Comparison of ENCODE assay signal across 8 cellular contexts in the genomic region with DNA sequence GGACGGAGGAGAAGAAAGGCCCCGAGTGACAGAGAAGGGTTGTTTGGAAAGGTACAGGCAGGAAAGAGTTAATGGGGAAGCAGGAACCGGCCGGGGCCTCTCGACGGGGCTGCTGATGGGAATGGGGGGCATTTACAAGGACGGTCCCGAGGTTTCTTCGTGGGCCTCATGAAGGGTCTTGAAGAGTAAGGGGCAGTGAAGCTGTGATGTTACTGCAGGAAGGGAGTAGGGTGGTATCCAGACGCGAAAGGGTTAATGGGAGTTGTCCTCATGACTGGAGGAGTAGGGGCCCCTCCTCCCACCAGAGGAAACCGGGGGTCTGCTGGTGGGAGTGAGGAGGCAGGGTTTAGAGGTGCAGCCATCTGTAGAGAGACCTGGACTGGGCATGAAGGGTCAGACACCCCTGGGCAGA. TPM values are rescaled to one million over a fixed set of nuclear protein-coding genes. Genes with fewer than 3 reads are reported as not detected.
A peak's percentile ranks its signal among the peaks of the same experiment; 100 is the strongest.
DNase-seq lines count a peak whose midpoint lies in the region; ATAC-seq, FAIRE-seq and TF ChIP-seq lines count a peak whose summit lies in the region.

No MANE protein-coding gene starts in this region.

- H3K36me3 Mint-ChIP-seq in IgD-negative memory B cell: peaks cover 4% of the 10 kb centered on the region

- no peak for TF ChIP-seq EP300 in A549 (IDR thresholded peaks at IDR 0.05)

- peak overlapping the region; percentile 76 for H3K4me3 ChIP-seq in A549
- H3K4me3 ChIP-seq in colonic mucosa: peak overlapping the region; percentile 77
- peak overlapping the region; percentile 58 for H3K4me3 ChIP-seq in mucosa of stomach (ENCODE audit: low read length)

- H3K27me3 Mint-ChIP-seq in IgD-negative memory B cell: no peaks in the 10 kb centered on the region

- H3K36me3 ChIP-seq in colonic mucosa (no peaks in the 10 kb centered on the region), mucosa of stomach (ENCODE audit: control insufficient read depth, insufficient read depth, low read length) (peaks cover 8% of the 10 kb centered on the region)

- POLR2A ChIA-PET in A549 (lab: Yijun Ruan, JAX): no interaction called here

- no peaks in the 10 kb centered on the region for H3K9me3 Mint-ChIP-seq in IgD-negative memory B cell

- H3K27me3 ChIP-seq in colonic mucosa (no peaks in the 10 kb centered on the region), mucosa of stomach (ENCODE audit: control insufficient read depth, insufficient read depth, low read length) (no peaks in the 10 kb centered on the region)

- peak overlapping the region; percentile 85 for H3K4me2 ChIP-seq in A549

- no peak for TF ChIP-seq POLR2A in A549 (IDR thresholded peaks at IDR 0.05; ENCODE audit: low read length)

- peak in 1 of 2 experiments; percentile 1; a peak in 1 of 6 replicates for ATAC-seq in A549
- ATAC-seq in HG02884 (IDR thresholded peaks at IDR 0.05; ENCODE audit: unreplicated experiment): no peak

- WGBS in A549 (ENCODE audit: missing lambda C conversion rate): 9% methylated on average over 12 of the region's 12 CpGs

- intact Hi-C loops in colonic mucosa (cut with DNase I): loop anchor here (5.0 to 10.0 kb wide), 2 partner anchors 57 to 199 kb away; a partner anchor contains a TSS

- DNase-seq in A549 (ENCODE audit: low read depth in 1 of 2, low spot score in 1 of 2): no peak
- no peak for DNase-seq in colonic mucosa
- DNase-seq in GM10266 (ENCODE audit: extremely low spot score): no peak
- DNase-seq in stimulated activated CD4-positive, alpha-beta T cell treated with anti-CD3 and anti-CD28 coated beads, Interleukin-1b, Interleukin-23, amount 100 ng/mL, for 48 hours: no peak
- DNase-seq in AG08395 (ENCODE audit: low spot score): no peak

- peaks cover 0 to 18% (median 18%) of the 10 kb centered on the region in 3 donors for H3K4me1 Mint-ChIP-seq in IgD-negative memory B cell

- H3K9me3 ChIP-seq in A549: no peaks in the 10 kb centered on the region
- H3K9me3 ChIP-seq in colonic mucosa: no peaks in the 10 kb centered on the region
- H3K9me3 ChIP-seq in mucosa of stomach (ENCODE audit: control insufficient read depth, low read length): no peaks in the 10 kb centered on the region

- FAIRE-seq in A549 (lab: Jason Lieb, UNC): no peak

- H3K27ac Mint-ChIP-seq in IgD-negative memory B cell: peak overlapping the region in 2 of 3 donors; percentile 79 to 96

- CTCF ChIA-PET in A549 (lab: Yijun Ruan, JAX): interaction anchor here (0.9 to 30.9 kb wide), 12 partner anchors 8 to 246 kb away, joined by 3 to 1356 read pairs (median 40); a partner anchor contains a TSS

- H3K4me1 ChIP-seq in A549 (peaks cover 26% of the 10 kb centered on the region), colonic mucosa (peaks cover 20% of the 10 kb centered on the region), mucosa of stomach (ENCODE audit: control insufficient read depth, insufficient read depth, low read length) (peaks cover 24% of the 10 kb centered on the region)

- peak overlapping the region; percentile 91 to 99 (median 96) for H3K4me3 Mint-ChIP-seq in IgD-negative memory B cell

- no peak for TF ChIP-seq CTCF in A549 (IDR thresholded peaks at IDR 0.05)
- TF ChIP-seq CTCF in colonic mucosa (IDR thresholded peaks at IDR 0.05): no peak
- TF ChIP-seq CTCF in GM10266 (IDR thresholded peaks at IDR 0.05; ENCODE audit: control insufficient read depth, insufficient read depth, low read depth, missing control alignments): no peak

- H3K27ac ChIP-seq in A549 (peak overlapping the region; percentile 82 to 90), colonic mucosa (peak overlapping the region; percentile 80)

- H3K9ac ChIP-seq in colonic mucosa (ENCODE audit: low read depth in 2 of 2, low read length in 2 of 2): peak overlapping the region; percentile 84 to 88
- peak overlapping the region; percentile 82 for H3K9ac ChIP-seq in mucosa of stomach (ENCODE audit: low read length)

- no peak for TF ChIP-seq RAD21 in A549 (conservative IDR thresholded peaks at IDR 0.05 in 1 of 2, IDR thresholded peaks at IDR 0.05 in 1 of 2)

TF ChIP-seq in A549, 52 proteins besides CTCF, POLR2A, EP300 and RAD21:
- no peak for TF ChIP-seq FOXS1 (CRISPR knock-in tag; IDR thresholded peaks at IDR 0.05)

RNA-seq across cellular contexts. Expression of a gene that starts 0.5 kb away (rescaled TPM):
- polyA plus RNA-seq in A549 (2011; rRNA removed) (28.5 and 34.4 TPM in 2 replicates), A549 (2017; fragmentation: RNase III; extraction: RNeasy Plus Mini Kit Qiagen cat#74134 plus additional on column Dnase treatment) (14.1 to 19.8 TPM (median 15.2 TPM) in 3 replicates), IgD-negative memory B cell (38.8 TPM)
- 59.2 and 79.0 TPM in 2 replicates for polyA plus RNA-seq in A549 (2012; cell fraction: cytosol; rRNA removed)
- polyA plus RNA-seq in A549 (2012; cell fraction: nucleus; rRNA removed): 67.5 and 95.4 TPM in 2 replicates
- polyA minus RNA-seq in A549 (2011; rRNA and poly(A)+ RNA removed): 65.2 and 71.3 TPM in 2 replicates
- total RNA-seq in colonic mucosa: 10 to 100 TPM; 48.8 to 56.4 TPM

RNA-seq across cellular contexts. Expression of a gene that starts 34.3 kb away (rescaled TPM):
- 0.12 and 0.15 TPM in 2 replicates for polyA plus RNA-seq in A549 (2011; rRNA removed)
- 0.22 and 0.31 TPM in 2 replicates for polyA plus RNA-seq in A549 (2012; cell fraction: cytosol; rRNA removed)
- 1.5 and 1.8 TPM in 2 replicates for polyA plus RNA-seq in A549 (2012; cell fraction: nucleus; rRNA removed)
- 0.42 to 0.75 TPM (median 0.74 TPM) in 3 replicates for polyA plus RNA-seq in A549 (2017; fragmentation: RNase III; extraction: RNeasy Plus Mini Kit Qiagen cat#74134 plus additional on column Dnase treatment)
- polyA minus RNA-seq in A549 (2011; rRNA and poly(A)+ RNA removed): 0.58 and 0.83 TPM in 2 replicates
- 0.15 TPM for polyA plus RNA-seq in IgD-negative memory B cell
- total RNA-seq in colonic mucosa: 1 to 10 TPM in 1 of 2 donors, under 1 TPM in 1; 0.77 to 2.3 TPM

RNA-seq across cellular contexts. Expression of a gene that starts 39.7 kb away (rescaled TPM):
- polyA plus RNA-seq in A549 (2011; rRNA removed): 141 and 181 TPM in 2 replicates
- 182 and 240 TPM in 2 replicates for polyA plus RNA-seq in A549 (2012; cell fraction: cytosol; rRNA removed)
- 975 and 1,352 TPM in 2 replicates for polyA plus RNA-seq in A549 (2012; cell fraction: nucleus; rRNA removed)
- 248 to 268 TPM (median 256 TPM) in 3 replicates for polyA plus RNA-seq in A549 (2017; fragmentation: RNase III; extraction: RNeasy Plus Mini Kit Qiagen cat#74134 plus additional on column Dnase treatment)
- 337 and 368 TPM in 2 replicates for polyA minus RNA-seq in A549 (2011; rRNA and poly(A)+ RNA removed)
- 4.0 TPM for polyA plus RNA-seq in IgD-negative memory B cell
- total RNA-seq in colonic mucosa: 100 to 1,000 TPM; 111 to 116 TPM

RNA-seq across cellular contexts. Expression of a gene that starts 54.8 kb away (rescaled TPM):
- polyA plus RNA-seq in A549 (2011; rRNA removed) (16.8 and 22.0 TPM in 2 replicates), A549 (2017; fragmentation: RNase III; extraction: RNeasy Plus Mini Kit Qiagen cat#74134 plus additional on column Dnase treatment) (32.4 to 40.6 TPM (median 35.8 TPM) in 3 replicates), IgD-negative memory B cell (4.2 TPM)
- 18.9 and 19.4 TPM in 2 replicates for polyA plus RNA-seq in A549 (2012; cell fraction: cytosol; rRNA removed)
- polyA plus RNA-seq in A549 (2012; cell fraction: nucleus; rRNA removed): 35.8 and 44.2 TPM in 2 replicates
- 25.9 and 27.1 TPM in 2 replicates for polyA minus RNA-seq in A549 (2011; rRNA and poly(A)+ RNA removed)
- total RNA-seq in colonic mucosa: 10 to 100 TPM; 36.6 to 43.2 TPM

Comparison
In these comparisons a context has a peak if more than half of its experiments do, and no peak if none do; other contexts are left out.
1. RNA of a gene that starts 39.7 kb away (polyA plus RNA-seq): 141 to 1,352 TPM in A549; 4.0 TPM in IgD-negative memory B cell (single experiment); every median in the first group is over 10 times any median in the second.
2. Peak in every context shown above with its lines, with median percentiles within 50 percentile points of each other: H3K4me3 ChIP-seq.